ENCODE assay signal across 33 cellular contexts in genomic region chr5:10153394-10153793, GRCh38.
"Had no signal": no experiment of that assay in that cellular context is flagged by ENCODE, and none has a peak within 500 bp of the region (broad histone marks: within the 10 kb centered on the region; RNA-seq: fewer than 3 reads in every experiment).

No MANE protein-coding gene starts in this region.

- H3K27ac ChIP-seq: adrenal gland, ascending aorta, body of pancreas, brain microvascular endothelial cell, breast epithelium, cardiac muscle cell had no signal

- ATAC-seq: activated naive CD4-positive, alpha-beta T cell treated with anti-CD3 and anti-CD28 coated beads, Interleukin-2, amount 50 U/mL, for 72 hours; activated naive CD8-positive, alpha-beta T cell treated with anti-CD3 and anti-CD28 coated beads, Interleukin-2, amount 50 U/mL, for 24 hours; activated T-cell treated with anti-CD3 and anti-CD28 coated beads, Interleukin-2, amount 50 U/mL, for 4 hours; activated T-cell treated with anti-CD3 and anti-CD28 coated beads, Interleukin-2, amount 50 U/mL, for 72 hours; activated T-helper 17 cell treated with anti-CD3 and anti-CD28 coated beads, Interleukin-2, amount 50 U/mL, for 72 hours; body of pancreas had no signal

- H3K36me3 ChIP-seq: adrenal gland, ascending aorta, brain microvascular endothelial cell, breast epithelium, cardiac muscle cell had no signal

- FAIRE-seq: astrocyte, bronchial epithelial cell had no signal

- DNase-seq: activated effector memory CD4-positive, alpha-beta T cell treated with anti-CD3 and anti-CD28 coated beads, Interleukin-2, amount 50 U/mL, for 16 hours; activated effector memory CD4-positive, alpha-beta T cell treated with Interleukin-2 at 50 U/mL for 16 hours; activated gamma-delta T cell; activated gamma-delta T cell treated with Interleukin-2 at 50 U/mL for 16 hours; activated naive CD4-positive, alpha-beta T cell; activated naive CD4-positive, alpha-beta T cell treated with anti-CD3 and anti-CD28 coated beads for 36 hours; activated naive CD4-positive, alpha-beta T cell treated with anti-CD3 and anti-CD28 coated beads, Interleukin-2, amount 10 ng/mL, durations not matched to agents 7 days and 5 days; activated naive CD4-positive, alpha-beta T cell treated with anti-CD3 and anti-CD28 coated beads, Interleukin-2, amount 50 U/mL, for 16 hours; activated naive CD4-positive, alpha-beta T cell treated with Interleukin-2 at 50 U/mL for 16 hours; activated naive CD8-positive, alpha-beta T cell treated with anti-CD3 and anti-CD28 coated beads for 36 hours; activated naive CD8-positive, alpha-beta T cell treated with anti-CD3 and anti-CD28 coated beads, Interleukin-2, amount 10 ng/mL, durations not matched to agents 7 days and 5 days; activated naive CD8-positive, alpha-beta T cell treated with anti-CD3 and anti-CD28 coated beads, Interleukin-2, amount 50 U/mL, for 24 hours; activated T-cell treated with anti-CD3 and anti-CD28 coated beads, Interleukin-2, amount 50 U/mL, for 24 hours; activated T-cell treated with anti-CD3 and anti-CD28 coated beads, Interleukin-2, amount 50 U/mL, for 4 hours; activated T-cell treated with anti-CD3 and anti-CD28 coated beads, Interleukin-2, amount 50 U/mL, for 48 hours; activated T-cell treated with anti-CD3 and anti-CD28 coated beads, Interleukin-2, amount 50 U/mL, for 72 hours; adrenal gland; amniotic stem cell; amygdala; anterior cingulate cortex; aorta; body of pancreas; brain microvascular endothelial cell; caudate nucleus; central memory CD4-positive, alpha-beta T cell; cerebellar nuclear complex had no signal

- H3K9me3 ChIP-seq: adrenal gland, ascending aorta, body of pancreas, breast epithelium had no signal

- H3K27me3 ChIP-seq: adrenal gland, ascending aorta, body of pancreas, brain microvascular endothelial cell, breast epithelium, cardiac muscle cell had no signal

- H3K4me1 ChIP-seq: adrenal gland, ascending aorta, body of pancreas, breast epithelium had no signal

- H3K4me3 ChIP-seq: adrenal gland, ascending aorta, body of pancreas, breast epithelium, cardiac muscle cell had no signal
